In genomic region chr17:47882695-47883588, GRCh38 we compare ENCODE assay signal across 17 cellular contexts. TPM values are rescaled to one million over a fixed set of nuclear protein-coding genes. Genes with fewer than 3 reads are reported as not detected.
A peak's percentile ranks its signal among the peaks of the same experiment; 100 is the strongest.
DNase-seq lines count a peak whose midpoint lies in the region; ATAC-seq and TF ChIP-seq lines count a peak whose summit lies in the region.
"Had no signal": no experiment of that assay in that cellular context is flagged by ENCODE, and none has a peak within 500 bp of the region (broad histone marks: within the 10 kb centered on the region; RNA-seq: fewer than 3 reads in every experiment).

No MANE protein-coding gene starts in this region.

- ATAC-seq in gastroesophageal sphincter: peak; percentile 20

- H3K23ac ChIP-seq in trophoblast cell (ENCODE audit: low read length): no peak overlapping the region

- peak overlapping the region; percentile 87 for H4K91ac ChIP-seq in trophoblast cell (ENCODE audit: low read depth, low read length)

- H2AFZ ChIP-seq in trophoblast cell (ENCODE audit: insufficient read depth, low read length, poor library complexity): no peak overlapping the region

- no peak for TF ChIP-seq POLR2A in gastroesophageal sphincter (IDR thresholded peaks at IDR 0.05)

- TF ChIP-seq EP300 in gastroesophageal sphincter (IDR thresholded peaks at IDR 0.05): no peak

- peak overlapping the region; percentile 51 for H2BK12ac ChIP-seq in trophoblast cell (ENCODE audit: low read length)

- H3K79me2 ChIP-seq in trophoblast cell (ENCODE audit: control insufficient read depth, insufficient read depth, low read length, poor library complexity): peaks cover 7% of the 10 kb centered on the region

- H3K9me3 Mint-ChIP-seq in activated naive CD8-positive, alpha-beta T cell treated with anti-CD3 and anti-CD28 coated beads for 36 hours: no peaks in the 10 kb centered on the region
- H3K9me3 Mint-ChIP-seq: activated naive CD4-positive, alpha-beta T cell treated with anti-CD3 and anti-CD28 coated beads, Interleukin-2, amount 50 U/mL, for 24 hours had no signal

- WGBS in gastroesophageal sphincter (ENCODE audit: low coverage in 1 of 2), 2 donors: 84 to 100% methylated on average over 2 to 8 of the region's 9 CpGs
- WGBS in trophoblast cell (ENCODE audit: extremely low coverage, insufficient coverage, insufficient read length): no CpG with 5 or more reads among the region's 9 CpGs

- H3K27me3 ChIP-seq in MG63 (no peaks in the 10 kb centered on the region), gastroesophageal sphincter (peaks cover 41% of the 10 kb centered on the region), trophoblast cell (ENCODE audit: insufficient read depth, low read length) (no peaks in the 10 kb centered on the region)
- H3K27me3 ChIP-seq: cardiac muscle cell had no signal

- peaks cover 28% of the 10 kb centered on the region for H3K79me1 ChIP-seq in trophoblast cell (ENCODE audit: low read length)

- no peaks in the 10 kb centered on the region for H3K36me3 Mint-ChIP-seq in activated naive CD8-positive, alpha-beta T cell treated with anti-CD3 and anti-CD28 coated beads for 36 hours
- H3K36me3 Mint-ChIP-seq: activated naive CD4-positive, alpha-beta T cell treated with anti-CD3 and anti-CD28 coated beads, Interleukin-2, amount 50 U/mL, for 24 hours had no signal

- peak overlapping the region; percentile 73 for H2BK120ac ChIP-seq in trophoblast cell (ENCODE audit: insufficient read depth, low read length, poor library complexity)

- H3K18ac ChIP-seq in trophoblast cell (ENCODE audit: low read length): peak overlapping the region; percentile 12

- no peak overlapping the region for H4K8ac ChIP-seq in trophoblast cell (ENCODE audit: low read depth, low read length)

- H3K4me3 Mint-ChIP-seq in activated naive CD8-positive, alpha-beta T cell treated with anti-CD3 and anti-CD28 coated beads for 36 hours: no peak overlapping the region
- H3K4me3 Mint-ChIP-seq: activated naive CD4-positive, alpha-beta T cell treated with anti-CD3 and anti-CD28 coated beads, Interleukin-2, amount 50 U/mL, for 24 hours had no signal

- H3K36me3 ChIP-seq in MG63 (no peaks in the 10 kb centered on the region), gastroesophageal sphincter (no peaks in the 10 kb centered on the region), trophoblast cell (ENCODE audit: control insufficient read depth in 1 of 2, insufficient read depth in 2 of 2, low read length in 2 of 2) (no peaks in the 10 kb centered on the region)
- H3K36me3 ChIP-seq: cardiac muscle cell, heart right ventricle had no signal

- H2AK5ac ChIP-seq in trophoblast cell (ENCODE audit: low read length): peak overlapping the region; percentile 59

- H3K27ac ChIP-seq in gastroesophageal sphincter (peak overlapping the region in 3 of 4 donors; percentile 33 to 43 (median 38)), trophoblast cell (ENCODE audit: low read depth, low read length) (no peak overlapping the region)
- H3K27ac ChIP-seq: cardiac muscle cell, epithelial cell of prostate had no signal

- peak overlapping the region; percentile 47 for H3K14ac ChIP-seq in trophoblast cell (ENCODE audit: low read length)

- H3K4me1 ChIP-seq in gastroesophageal sphincter (no peaks in the 10 kb centered on the region), trophoblast cell (ENCODE audit: control insufficient read depth in 1 of 2, insufficient read depth in 2 of 2, low read length in 2 of 2) (peaks cover 29 to 30% of the 10 kb centered on the region in 2 experiments)

- H2BK5ac ChIP-seq in trophoblast cell (ENCODE audit: low read depth, low read length, poor library complexity): no peak overlapping the region

- no peak overlapping the region for H3K27ac Mint-ChIP-seq in activated naive CD8-positive, alpha-beta T cell treated with anti-CD3 and anti-CD28 coated beads for 36 hours
- H3K27ac Mint-ChIP-seq: activated naive CD4-positive, alpha-beta T cell treated with anti-CD3 and anti-CD28 coated beads, Interleukin-2, amount 50 U/mL, for 24 hours had no signal

- TF ChIP-seq CTCF in AG09309 (IDR thresholded peaks at IDR 0.05; ENCODE audit: control insufficient read depth, insufficient read depth, low read depth, low read length, missing control alignments) (no peak), gastroesophageal sphincter (IDR thresholded peaks at IDR 0.05) (no peak)

- H3K9ac ChIP-seq in trophoblast cell (ENCODE audit: low read length): no peak overlapping the region

- no peaks in the 10 kb centered on the region for H3K27me3 Mint-ChIP-seq in activated naive CD8-positive, alpha-beta T cell treated with anti-CD3 and anti-CD28 coated beads for 36 hours
- H3K27me3 Mint-ChIP-seq: activated naive CD4-positive, alpha-beta T cell treated with anti-CD3 and anti-CD28 coated beads, Interleukin-2, amount 50 U/mL, for 24 hours had no signal

- H3K4ac ChIP-seq in trophoblast cell (ENCODE audit: low read depth, low read length): no peak overlapping the region

- H3K9me3 ChIP-seq in MG63 (no peaks in the 10 kb centered on the region), gastroesophageal sphincter (no peaks in the 10 kb centered on the region), trophoblast cell (ENCODE audit: insufficient read depth, low read depth, low read length) (peaks cover 3% of the 10 kb centered on the region)
- H3K9me3 ChIP-seq: heart right ventricle had no signal

- DNase-seq in AG09309 (ENCODE audit: low read depth) (no peak), MG63 (no peak), trophoblast cell (no peak), HuH-7.5 (ENCODE audit: low spot score) (no peak)
- DNase-seq in activated naive CD8-positive, alpha-beta T cell treated with anti-CD3 and anti-CD28 coated beads for 36 hours: no peak
- no peak for DNase-seq in central memory CD4-positive, alpha-beta T cell
- no peak for DNase-seq in activated CD4-positive, CD25-positive, alpha-beta regulatory T cell (lab: John Stamatoyannopoulos, UW)
- DNase-seq: DND-41; heart right ventricle; NCI-H1417; NCI-H446; OCI-M1; stimulated activated CD4-positive, alpha-beta T cell treated with anti-CD3 and anti-CD28 coated beads, Interleukin-12 subunit alpha, Interleukin-12 subunit beta, amount 100 ng/mL, for 4 hours had no signal

- H3K4me3 ChIP-seq in AG09309 (ENCODE audit: control insufficient read depth, low read depth, low read length) (peak overlapping the region; percentile 18), MG63 (peak overlapping the region; percentile 29), gastroesophageal sphincter (no peak overlapping the region), trophoblast cell (ENCODE audit: low read depth, low read length) (no peak overlapping the region)
- H3K4me3 ChIP-seq: cardiac muscle cell had no signal

- H4K12ac ChIP-seq in trophoblast cell (ENCODE audit: low read depth, low read length): no peak overlapping the region

- peaks cover 23% of the 10 kb centered on the region for H3K4me1 Mint-ChIP-seq in activated naive CD8-positive, alpha-beta T cell treated with anti-CD3 and anti-CD28 coated beads for 36 hours

- H3K4me2 ChIP-seq in trophoblast cell (ENCODE audit: low read length): no peak overlapping the region

RNA-seq across cellular contexts. Expression of gene SP2, which starts 13.1 kb away (rescaled TPM):
- 0.81 and 2.3 TPM in 2 replicates for total RNA-seq in MG63 (2014; rRNA removed; shearing (Covaris generic); ENCODE audit: low replicate concordance)
- total RNA-seq in gastroesophageal sphincter: 10 to 100 TPM in 2 of 4 donors, 1 to 10 TPM in 2; 3.4 to 16.2 (median 10.0) TPM
- polyA plus RNA-seq in trophoblast cell (2013): 30.0 and 30.4 TPM in 2 replicates
- total RNA-seq in activated naive CD8-positive, alpha-beta T cell treated with anti-CD3 and anti-CD28 coated beads for 36 hours: 10 to 100 TPM; 18.1 to 18.8 TPM

RNA-seq across cellular contexts. Expression of gene SP6, which starts 32.0 kb away (rescaled TPM):
- total RNA-seq in MG63 (2014; rRNA removed; shearing (Covaris generic); ENCODE audit: low replicate concordance): not detected in 2 replicates
- under 1 TPM; 0.12 to 0.31 (median 0.14) TPM for total RNA-seq in gastroesophageal sphincter
- 209 and 234 TPM in 2 replicates for polyA plus RNA-seq in trophoblast cell (2013)
- not detected for total RNA-seq in activated naive CD8-positive, alpha-beta T cell treated with anti-CD3 and anti-CD28 coated beads for 36 hours

RNA-seq across cellular contexts. Expression of gene SCRN2, which starts 41.9 kb away (rescaled TPM):
- total RNA-seq in MG63 (2014; rRNA removed; shearing (Covaris generic); ENCODE audit: low replicate concordance): 41.8 and 45.0 TPM in 2 replicates
- 10 to 100 TPM; 17.4 to 28.9 (median 21.8) TPM for total RNA-seq in gastroesophageal sphincter
- polyA plus RNA-seq in trophoblast cell (2013): 19.9 and 20.8 TPM in 2 replicates
- total RNA-seq in activated naive CD8-positive, alpha-beta T cell treated with anti-CD3 and anti-CD28 coated beads for 36 hours: 10 to 100 TPM; 15.3 to 17.1 TPM

RNA-seq across cellular contexts. Expression of gene LRRC46, which starts 51.5 kb away (rescaled TPM):
- not detected in 2 replicates for total RNA-seq in MG63 (2014; rRNA removed; shearing (Covaris generic); ENCODE audit: low replicate concordance)
- 1 to 10 TPM in 1 of 4 donors, under 1 TPM in 1, not detected in 2; 0.46 to 1.3 TPM for total RNA-seq in gastroesophageal sphincter
- 0.29 and 0.42 TPM in 2 replicates for polyA plus RNA-seq in trophoblast cell (2013)
- under 1 TPM; 0.46 to 0.68 TPM for total RNA-seq in activated naive CD8-positive, alpha-beta T cell treated with anti-CD3 and anti-CD28 coated beads for 36 hours
- total RNA-seq: cardiac muscle cell had no signal

RNA-seq across cellular contexts. Expression of gene MRPL10, which starts 51.6 kb away (rescaled TPM):
- 62.6 and 63.0 TPM in 2 replicates for total RNA-seq in MG63 (2014; rRNA removed; shearing (Covaris generic); ENCODE audit: low replicate concordance)
- total RNA-seq in gastroesophageal sphincter: 10 to 100 TPM; 34.9 to 74.9 (median 55.0) TPM
- polyA plus RNA-seq in trophoblast cell (2013): 43.6 and 46.2 TPM in 2 replicates
- 10 to 100 TPM; 70.0 to 75.2 TPM for total RNA-seq in activated naive CD8-positive, alpha-beta T cell treated with anti-CD3 and anti-CD28 coated beads for 36 hours

Comparison
In these comparisons a context has a peak if more than half of its experiments do, and no peak if none do; other contexts are left out.
1. H3K4me3 ChIP-seq: peak in AG09309 (single experiment) and MG63 (single experiment); none in gastroesophageal sphincter (0 of 2) and trophoblast cell (single experiment).